Comparison of ENCODE assay signal across 9 cellular contexts in genomic region chr2:58448065-58448507, GRCh38.
DNase-seq lines count a peak whose midpoint lies in the region; ATAC-seq, FAIRE-seq and TF ChIP-seq lines count a peak whose summit lies in the region.
"Had no signal": no experiment of that assay in that cellular context is flagged by ENCODE, and none has a peak within 500 bp of the region (broad histone marks: within the 10 kb centered on the region; RNA-seq: fewer than 3 reads in every experiment).

No MANE protein-coding gene starts in this region.

- H3K36me3 ChIP-seq in lung (ENCODE audit: control insufficient read depth in 2 of 2, insufficient read depth in 2 of 2, low read length in 2 of 2) (no peaks in the 10 kb centered on the region), uterus (no peaks in the 10 kb centered on the region)
- H3K36me3 ChIP-seq: thoracic aorta had no signal

- DNase-seq in DMS153 treated with DMSO at 0.1 percent for 48 hours (lab: John Stamatoyannopoulos, UW; ENCODE audit: unreplicated experiment) (peak; percentile 91), LNCaP clone FGC (ENCODE audit: low read depth) (peak; percentile 7), RCC 7860 (ENCODE audit: low spot score) (peak; percentile 51), lung (ENCODE audit: low spot score) (no peak), uterus (peak; percentile 23 to 40), T-helper 17 cell (no peak)

- ATAC-seq in GM21529 (IDR thresholded peaks at IDR 0.05; ENCODE audit: unreplicated experiment), result peak; percentile 67
- ATAC-seq in lung (ENCODE audit: insufficient read depth, low FRiP score), result no peak
- no peak for ATAC-seq in T-helper 17 cell

- H3K4me3 Mint-ChIP-seq in T-helper 17 cell, result no peak overlapping the region

- H3K4me1 ChIP-seq in lung (ENCODE audit: control insufficient read depth in 2 of 2, insufficient read depth in 2 of 2, low read length in 2 of 2) (no peaks in the 10 kb centered on the region), uterus (no peaks in the 10 kb centered on the region)

- WGBS in lung, 2 donors, result 28 to 35% methylated on average over 6 of the region's 6 CpGs

- H3K27ac Mint-ChIP-seq in T-helper 17 cell, result no peak overlapping the region

- intact Hi-C loops in uterus (cut with DNase I; ENCODE audit: low total_unique reads), result no loop called here

- peak; percentile 10 for FAIRE-seq in RCC 7860 (lab: Jason Lieb, UNC)

- H3K9me3 ChIP-seq in lung (ENCODE audit: control insufficient read depth in 2 of 2, insufficient read depth in 1 of 2, low read length in 1 of 2) (no peaks in the 10 kb centered on the region), uterus (no peaks in the 10 kb centered on the region), T-helper 17 cell (ENCODE audit: control insufficient read depth, low read length, poor library complexity, severe bottlenecking) (no peaks in the 10 kb centered on the region)
- H3K9me3 ChIP-seq: thoracic aorta had no signal

- no peaks in the 10 kb centered on the region for H3K27me3 ChIP-seq in lung (ENCODE audit: control insufficient read depth, insufficient read depth)
- H3K27me3 ChIP-seq in uterus, result no peaks in the 10 kb centered on the region

- H3K27ac ChIP-seq in cingulate gyrus (ENCODE audit: low read depth, low read length) (peak overlapping the region; percentile 62), lung (ENCODE audit: low read depth in 1 of 2, low read length in 1 of 2) (no peak overlapping the region), uterus (no peak overlapping the region)
- H3K27ac ChIP-seq: thoracic aorta had no signal

- H3K27me3 Mint-ChIP-seq in T-helper 17 cell, result peaks cover 36% of the 10 kb centered on the region

- H3K36me3 Mint-ChIP-seq in T-helper 17 cell (ENCODE audit: low read depth), result peaks cover 3% of the 10 kb centered on the region

- TF ChIP-seq CTCF in LNCaP clone FGC (IDR thresholded peaks at IDR 0.05; ENCODE audit: control insufficient read depth, extremely low read depth, insufficient read depth), result peak; percentile 53
- TF ChIP-seq CTCF in lung (IDR thresholded peaks at IDR 0.05; ENCODE audit: control extremely low read depth, extremely low read depth), result peak; percentile 28
- peak; percentile 25 to 40 (median 35) for TF ChIP-seq CTCF in uterus (IDR thresholded peaks at IDR 0.05)

- TF ChIP-seq POLR2A in uterus (IDR thresholded peaks at IDR 0.05), result no peak

- peaks cover 3% of the 10 kb centered on the region for H3K4me1 Mint-ChIP-seq in T-helper 17 cell

- H3K4me3 ChIP-seq in LNCaP clone FGC (ENCODE audit: low read depth, low read length) (no peak overlapping the region), lung (no peak overlapping the region), uterus (no peak overlapping the region)
- H3K4me3 ChIP-seq: thoracic aorta had no signal

Comparison
In these comparisons a context has a peak if more than half of its experiments do, and no peak if none do; other contexts are left out.
1. DNase-seq: peak in DMS153 treated with DMSO at 0.1 percent for 48 hours (single experiment), LNCaP clone FGC (single experiment), RCC 7860 (single experiment) and uterus (2 of 2); none in lung (single experiment) and T-helper 17 cell (0 of 3).
2. Peak in every context shown above with its lines, with median percentiles within 50 percentile points of each other: CTCF ChIP-seq.